In genomic region chr19:3434630-3435553, GRCh38 we compare ENCODE assay signal across 9 cellular contexts. TPM values are rescaled to one million over a fixed set of nuclear protein-coding genes. Genes with fewer than 3 reads are reported as not detected.
DNase-seq lines count a peak whose midpoint lies in the region; ATAC-seq and TF ChIP-seq lines count a peak whose summit lies in the region.
"Had no signal": no experiment of that assay in that cellular context is flagged by ENCODE, and none has a peak within 500 bp of the region (broad histone marks: within the 10 kb centered on the region; RNA-seq: fewer than 3 reads in every experiment).

No MANE protein-coding gene starts in this region.

- H3K9me3 ChIP-seq in endodermal cell (ENCODE audit: control insufficient read depth, low read length), result no peaks in the 10 kb centered on the region

- peak overlapping the region; percentile 70 for H3K9ac ChIP-seq in endodermal cell (ENCODE audit: extremely low read depth, low read length, poor library complexity, severe bottlenecking)

- H3K27ac ChIP-seq in endodermal cell (ENCODE audit: low read depth, low read length), result peak overlapping the region; percentile 95

- no peaks in the 10 kb centered on the region for H3K4me1 ChIP-seq in endodermal cell (ENCODE audit: control insufficient read depth, insufficient read depth, low read length)

- ATAC-seq in GM19397 (IDR thresholded peaks at IDR 0.05; ENCODE audit: unreplicated experiment) (peak; percentile 90), HG03571 (IDR thresholded peaks at IDR 0.05; ENCODE audit: unreplicated experiment) (peak; percentile 74)

- peak overlapping the region; percentile 99 for H3K27ac Mint-ChIP-seq in endodermal cell

- peaks cover 5% of the 10 kb centered on the region for H3K4me1 Mint-ChIP-seq in endodermal cell

- no peaks in the 10 kb centered on the region for H3K36me3 ChIP-seq in endodermal cell (ENCODE audit: control insufficient read depth, insufficient read depth, low read length)

- H3K4me3 ChIP-seq in endodermal cell (ENCODE audit: low read length), result peak overlapping the region; percentile 90

- H3K4me3 Mint-ChIP-seq in endodermal cell, result peak overlapping the region; percentile 83

- 0 to 1% methylated on average over 17 to 67 of the region's 67 CpGs for WGBS in endodermal cell (ENCODE audit: insufficient coverage in 1 of 2, insufficient read length in 1 of 2), 2 experiments

- TF ChIP-seq CTCF in endodermal cell (conservative IDR thresholded peaks at IDR 0.05), result no peak

- no peaks in the 10 kb centered on the region for H3K9me3 Mint-ChIP-seq in endodermal cell

- no peaks in the 10 kb centered on the region for H3K27me3 ChIP-seq in endodermal cell (ENCODE audit: control insufficient read depth, insufficient read depth, low read length, poor library complexity, severe bottlenecking)

- DNase-seq in C1 segment of cervical spinal cord (lab: John Stamatoyannopoulos, UW), result peak; percentile 49 to 95 (median 86)
- peak; percentile 51 for DNase-seq in NK-92 (lab: John Stamatoyannopoulos, UW; ENCODE audit: unreplicated experiment)
- DNase-seq in activated CD8-positive, alpha-beta memory T cell treated with anti-CD3 and anti-CD28 coated beads, Interleukin-2, amount 50 U/mL, for 24 hours (ENCODE audit: extremely low read depth), result peak; percentile 91
- peak; percentile 99 for DNase-seq in endodermal cell
- DNase-seq in mesenteric fat pad (ENCODE audit: low spot score), result peak; percentile 100
- DNase-seq in stimulated activated CD8-positive, alpha-beta memory T cell treated with anti-CD3 and anti-CD28 coated beads, Interleukin-12 subunit alpha, Interleukin-12 subunit beta, amount 100 ng/mL, for 4 hours (ENCODE audit: low read depth), result peak; percentile 95

- peaks cover 2% of the 10 kb centered on the region for H3K36me3 Mint-ChIP-seq in endodermal cell (ENCODE audit: low read depth)

- H3K27me3 Mint-ChIP-seq in endodermal cell (ENCODE audit: insufficient read depth), result peaks cover 3% of the 10 kb centered on the region

RNA-seq across cellular contexts. Expression of gene SMIM24, which starts 45.4 kb away (rescaled TPM):
- total RNA-seq in endodermal cell (not detected), mesenteric fat pad (0.42 TPM)
- 1.4 TPM for polyA plus RNA-seq in endodermal cell (2013, experiment 1 of 2)
- 1.5 TPM for polyA plus RNA-seq in endodermal cell (2013, experiment 2 of 2)

RNA-seq across cellular contexts. Expression of gene SMIM44, which starts 48.3 kb away (rescaled TPM):
- total RNA-seq in endodermal cell (not detected), mesenteric fat pad (not detected)
- not detected for polyA plus RNA-seq in endodermal cell (2013, experiment 1 of 2)
- polyA plus RNA-seq in endodermal cell (2013, experiment 2 of 2), result not detected
- total RNA-seq: T-helper 2 cell treated with Interferon-gamma antibody and Interleukin-4, amounts not matched to agents 100 ng/mL and 5 ng/mL, for 36 hours had no signal

Comparison
In these comparisons a context has a peak if more than half of its experiments do, and no peak if none do; other contexts are left out.
1. Peak in every context shown above with its lines: DNase-seq, ATAC-seq, H3K4me3 ChIP-seq and H3K27ac ChIP-seq.